Comparison of ENCODE assay signal across 1 cellular context in genomic region chr19:7739801-7740659, GRCh38.
TF ChIP-seq lines count a peak whose summit lies in the region.

No MANE protein-coding gene starts in this region.

TF ChIP-seq in H1, 55 proteins besides CTCF, POLR2A, EP300 and RAD21:
- TF ChIP-seq TAF1 (IDR thresholded peaks at IDR 0.05; ENCODE audit: low read depth, low read length) (no peak), CBX8 (IDR thresholded peaks at IDR 0.05; ENCODE audit: borderline replicate concordance, low read depth, low read length) (no peak), MAFK (IDR thresholded peaks at IDR 0.05; ENCODE audit: low read depth, low read length) (no peak), SP2 (IDR thresholded peaks at IDR 0.05; ENCODE audit: low read length) (no peak), GABPA (IDR thresholded peaks at IDR 0.05; ENCODE audit: borderline replicate concordance, insufficient read depth, low read length) (no peak), SUZ12 (IDR thresholded peaks at IDR 0.05; ENCODE audit: low read length) (no peak), RNF2 (IDR thresholded peaks at IDR 0.05; ENCODE audit: borderline replicate concordance, low read depth, low read length, missing control alignments, poor library complexity, severe bottlenecking) (no peak)
